In the genomic region with DNA sequence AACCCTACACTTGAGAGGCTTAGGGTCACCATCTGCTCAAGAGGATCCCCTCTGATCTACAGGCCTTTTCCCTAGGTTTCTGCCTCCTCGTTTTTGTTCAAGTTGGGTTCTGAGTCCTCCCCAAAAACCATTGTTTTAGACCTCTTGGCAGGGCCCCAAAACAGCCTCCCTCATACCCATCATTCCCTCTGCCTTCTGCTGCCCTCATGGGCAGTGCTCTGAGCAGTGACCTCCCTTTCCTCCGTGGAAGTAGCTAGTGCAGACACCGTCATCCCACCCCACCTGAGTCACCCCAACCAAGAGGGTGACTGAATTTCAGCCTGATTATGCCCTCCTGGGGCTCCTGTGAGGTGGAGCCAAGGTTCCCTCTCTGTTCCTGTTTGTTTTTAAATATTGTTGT, we compare ENCODE assay signal across 16 cellular contexts.
DNase-seq lines count a peak whose midpoint lies in the region; ATAC-seq and TF ChIP-seq lines count a peak whose summit lies in the region.
"Had no signal": no experiment of that assay in that cellular context is flagged by ENCODE, and none has a peak within 500 bp of the region (broad histone marks: within the 10 kb centered on the region; RNA-seq: fewer than 3 reads in every experiment).

No MANE protein-coding gene starts in this region.

- no peak for ATAC-seq in Right ventricle myocardium superior (ENCODE audit: poor library complexity)
- ATAC-seq in memory B cell (ENCODE audit: low read depth), result no peak
- ATAC-seq in GM19467 (IDR thresholded peaks at IDR 0.05; ENCODE audit: unreplicated experiment), result no peak

- intact Hi-C loops in left ventricle myocardium inferior (cut with micrococcal nuclease) (no loop called here), Right ventricle myocardium superior (cut with DNase I) (loop anchor here (10.0 kb wide), 1 partner anchor 469 kb away; no protein-coding TSS in a partner anchor), uterus (cut with DNase I; ENCODE audit: low total_unique reads) (loop anchor here (5.0 kb wide), 1 partner anchor 256 kb away; no protein-coding TSS in a partner anchor)

- no peak overlapping the region for H3K4me3 ChIP-seq in left ventricle myocardium inferior
- H3K4me3 ChIP-seq in uterus, result no peak overlapping the region
- H3K4me3 ChIP-seq: thoracic aorta had no signal

- H3K9me3 Mint-ChIP-seq in memory B cell, result no peaks in the 10 kb centered on the region
- H3K9me3 Mint-ChIP-seq: CD14-positive monocyte had no signal

- no peaks in the 10 kb centered on the region for H3K4me1 Mint-ChIP-seq in memory B cell
- H3K4me1 Mint-ChIP-seq: CD14-positive monocyte had no signal

- peaks cover 25% of the 10 kb centered on the region for H3K36me3 Mint-ChIP-seq in memory B cell

- no peak for TF ChIP-seq POLR2A in uterus (IDR thresholded peaks at IDR 0.05)

- peaks cover 92% of the 10 kb centered on the region for H3K36me3 ChIP-seq in left ventricle myocardium inferior
- no peaks in the 10 kb centered on the region for H3K36me3 ChIP-seq in uterus

- no peak for DNase-seq in left ventricle myocardium inferior
- DNase-seq in Right ventricle myocardium superior, result no peak
- no peak for DNase-seq in memory B cell (ENCODE audit: low spot score in 2 of 2)
- no peak for DNase-seq in uterus
- no peak for DNase-seq in GM10248 (ENCODE audit: extremely low spot score)
- no peak for DNase-seq in activated CD4-positive, alpha-beta T cell treated with anti-CD3 and anti-CD28 coated beads, Interleukin-2, amount 50 U/mL, for 48 hours
- DNase-seq: NCI-H1417 treated with DMSO at 0.1 percent for 48 hours, NCI-H2107, NCI-H510A treated with DMSO at 0.1 percent for 48 hours, occipital lobe, retina had no signal

- peak overlapping the region; percentile 56 for H3K27ac ChIP-seq in left ventricle myocardium inferior (replicated peaks)
- peak overlapping the region; percentile 23 for H3K27ac ChIP-seq in cingulate gyrus (ENCODE audit: low read depth, low read length)
- peak overlapping the region; percentile 39 to 49 for H3K27ac ChIP-seq in uterus
- H3K27ac ChIP-seq: RWPE1, thoracic aorta had no signal

- H3K27me3 ChIP-seq in left ventricle myocardium inferior (ENCODE audit: low read depth), result no peaks in the 10 kb centered on the region
- H3K27me3 ChIP-seq in uterus, result no peaks in the 10 kb centered on the region

- TF ChIP-seq CTCF in left ventricle myocardium inferior (IDR thresholded peaks at IDR 0.05; ENCODE audit: borderline replicate concordance), result no peak
- TF ChIP-seq CTCF in uterus (IDR thresholded peaks at IDR 0.05), result no peak
- no peak for TF ChIP-seq CTCF in GM10248 (IDR thresholded peaks at IDR 0.05; ENCODE audit: control extremely low read depth, extremely low read depth, low read depth, missing control alignments)

- H3K4me3 Mint-ChIP-seq in memory B cell, result no peak overlapping the region
- H3K4me3 Mint-ChIP-seq: CD14-positive monocyte had no signal

- H3K9me3 ChIP-seq in left ventricle myocardium inferior (replicated peaks), result no peaks in the 10 kb centered on the region
- H3K9me3 ChIP-seq in uterus, result no peaks in the 10 kb centered on the region
- H3K9me3 ChIP-seq: thoracic aorta had no signal

- H3K27ac Mint-ChIP-seq in memory B cell, result peak overlapping the region; percentile 60

- CTCF ChIA-PET in GM10248 (lab: Yijun Ruan, JAX), result interaction anchor here (1.0 to 8.5 kb wide), 11 partner anchors 12 to 126 kb away, joined by 3 to 151 read pairs (median 7); no protein-coding TSS in a partner anchor

- POLR2A ChIA-PET in GM10248 (lab: Yijun Ruan, JAX), result no interaction called here

- H3K4me1 ChIP-seq in left ventricle myocardium inferior, result peaks cover 52% of the 10 kb centered on the region
- peaks cover 0 to 9% of the 10 kb centered on the region in 2 donors for H3K4me1 ChIP-seq in uterus

- H3K27me3 Mint-ChIP-seq in memory B cell, result no peaks in the 10 kb centered on the region
